In the genomic region with DNA sequence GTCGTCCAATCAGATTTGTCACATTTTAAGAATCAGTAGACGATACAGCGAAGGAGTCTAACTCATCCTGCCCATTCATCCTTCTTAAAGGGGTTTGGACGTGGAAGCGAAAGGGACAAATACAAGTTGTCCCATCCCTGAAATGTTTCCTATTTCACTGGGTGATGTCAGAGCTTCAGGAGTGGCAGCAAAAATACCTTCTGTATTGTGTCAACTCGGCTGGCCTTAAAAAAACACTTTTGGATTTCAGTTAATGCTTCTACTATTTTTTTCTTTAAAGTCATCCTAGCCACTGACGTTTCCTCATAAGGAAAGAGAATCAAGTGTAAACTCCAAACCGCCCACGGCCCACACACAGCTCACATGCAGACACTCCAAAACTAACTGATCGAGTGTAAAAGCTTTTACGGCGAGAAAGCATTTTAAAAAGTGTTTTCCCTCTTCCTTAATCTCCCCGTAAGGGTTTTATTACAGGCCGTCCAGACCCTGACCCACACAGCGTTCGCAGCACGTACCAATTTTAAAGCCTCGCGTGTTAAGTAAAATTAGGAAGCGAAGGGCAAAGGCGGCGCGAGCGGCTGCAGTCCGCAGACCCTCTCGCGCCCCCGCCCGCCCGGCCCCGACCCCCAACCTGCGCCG, we compare ENCODE assay signal across 8 cellular contexts. TPM values are rescaled to one million over a fixed set of nuclear protein-coding genes. Genes with fewer than 3 reads are reported as not detected.
DNase-seq lines count a peak whose midpoint lies in the region; ATAC-seq and TF ChIP-seq lines count a peak whose summit lies in the region.

No MANE protein-coding gene starts in this region.

- CTCF ChIA-PET in SK-N-SH (lab: Yijun Ruan, JAX), result interaction anchor here (0.8 to 5.5 kb wide), 4 partner anchors 9 to 67 kb away, joined by 3 to 56 read pairs (median 14); no protein-coding TSS in a partner anchor

- TF ChIP-seq RAD21 in SK-N-SH (IDR thresholded peaks at IDR 0.05; ENCODE audit: low read length), result no peak

- peaks cover 15 to 21% of the 10 kb centered on the region in 2 experiments for H3K36me3 ChIP-seq in SK-N-SH (replicated peaks in 1 of 2; ENCODE audit: control insufficient read depth in 1 of 2, insufficient read depth in 2 of 2, low read length in 1 of 2)

- H3K27me3 ChIP-seq in SK-N-SH (ENCODE audit: insufficient read depth), result no peaks in the 10 kb centered on the region

- no peak for TF ChIP-seq EP300 in SK-N-SH (IDR thresholded peaks at IDR 0.05; ENCODE audit: borderline replicate concordance in 1 of 2, low read depth in 1 of 2, low read length in 1 of 2)

- H3K4me2 ChIP-seq in SK-N-SH, result peak overlapping the region; percentile 65

- ATAC-seq in HG03108 (IDR thresholded peaks at IDR 0.05; ENCODE audit: unreplicated experiment), result peak; percentile 13

- peaks cover 45% of the 10 kb centered on the region for H3F3A ChIP-seq in SK-N-SH (replicated peaks; ENCODE audit: insufficient read depth)

- H3K4me1 ChIP-seq in SK-N-SH (ENCODE audit: control insufficient read depth in 1 of 2, insufficient read depth in 2 of 2, low read depth in 1 of 2, low read length in 1 of 2), result peaks cover 25 to 27% of the 10 kb centered on the region in 2 experiments

- peak in 2 of 3 experiments; percentile 3 to 4 for DNase-seq in activated CD8-positive, alpha-beta memory T cell treated with anti-CD3 and anti-CD28 coated beads for 48 hours (ENCODE audit: low read depth in 2 of 3, low spot score in 2 of 3)
- no peak for DNase-seq in activated CD8-positive, alpha-beta memory T cell treated with anti-CD3 and anti-CD28 coated beads for 24 hours
- no peak for DNase-seq in SK-N-SH
- DNase-seq in central memory CD4-positive, alpha-beta T cell, result peak; percentile 10
- DNase-seq in kidney tubule cell (ENCODE audit: low spot score), result peak; percentile 86
- peak; percentile 28 to 40 for DNase-seq in stimulated activated CD4-positive, alpha-beta T cell treated with anti-CD3 and anti-CD28 coated beads, Interleukin-1b, Interleukin-23, amount 100 ng/mL, for 4 hours (ENCODE audit: low read depth in 2 of 2)
- no peak for DNase-seq in cerebellar nuclear complex (lab: John Stamatoyannopoulos, UW)

- TF ChIP-seq CTCF in SK-N-SH (IDR thresholded peaks at IDR 0.05), result no peak

- POLR2A ChIA-PET in SK-N-SH (lab: Yijun Ruan, JAX), result interaction anchor here (0.8 to 1.4 kb wide), 2 partner anchors 9 to 14 kb away, joined by 3 to 5 read pairs; no protein-coding TSS in a partner anchor

- H3K9me3 ChIP-seq in SK-N-SH, result no peaks in the 10 kb centered on the region

- H3K4me3 ChIP-seq in SK-N-SH (ENCODE audit: low read depth in 2 of 2, low read length in 1 of 2), result peak overlapping the region; percentile 68 to 83

- H3K9ac ChIP-seq in SK-N-SH, result peak overlapping the region; percentile 88

- 0 out of 2 replicates have a peak, but pooled peaks cover 3% of the 10 kb centered on the region for H4K20me1 ChIP-seq in SK-N-SH (ENCODE audit: insufficient read depth)

- H3K79me2 ChIP-seq in SK-N-SH (ENCODE audit: insufficient read depth), result peaks cover 49% of the 10 kb centered on the region

- H3K9me2 ChIP-seq in SK-N-SH, result no peaks in the 10 kb centered on the region

- H3K27ac ChIP-seq in SK-N-SH (ENCODE audit: low read depth in 2 of 2, low read length in 1 of 2), result peak overlapping the region; percentile 90 to 91

- WGBS in SK-N-SH (ENCODE audit: low lambda C conversion rate), result under 1% methylated on average over 30 of the region's 33 CpGs

- H2AFZ ChIP-seq in SK-N-SH (ENCODE audit: low read depth), result 0 out of 2 replicates have a peak overlapping the region, but pooled peaks have one; percentile 25

TF ChIP-seq in SK-N-SH, 30 proteins besides CTCF, POLR2A, EP300 and RAD21:
- TF ChIP-seq TCF12 (IDR thresholded peaks at IDR 0.05) (0 out of 2 replicates have a peak, but pooled peaks have one; percentile 35), YY1 (IDR thresholded peaks at IDR 0.05; ENCODE audit: low read depth) (no peak), MXI1 (IDR thresholded peaks at IDR 0.05; ENCODE audit: low read depth, low read length) (0 out of 2 replicates have a peak, but pooled peaks have one; percentile 4), POLR2AphosphoS5 (IDR thresholded peaks at IDR 0.05; ENCODE audit: low read depth, low read length) (peak; percentile 36; the same call in 1 of the 2 replicates), TAF1 (IDR thresholded peaks at IDR 0.05; ENCODE audit: borderline replicate concordance, low read depth, low read length) (0 out of 2 replicates have a peak, but pooled peaks have one; percentile 9), JUND (IDR thresholded peaks at IDR 0.05) (0 out of 2 replicates have a peak, but pooled peaks have one; percentile 4)

RNA-seq across cellular contexts. Expression of a gene that starts 0.6 kb away (rescaled TPM):
- polyA plus RNA-seq in SK-N-SH (2012; rRNA removed), result 48.1 and 60.9 TPM in 2 replicates
- 79.2 and 118 TPM in 2 replicates for polyA plus RNA-seq in SK-N-SH (2012; cell fraction: cytosol; rRNA removed)
- polyA plus RNA-seq in SK-N-SH (2012; cell fraction: nucleus; rRNA removed), result 11.8 and 30.0 TPM in 2 replicates

Comparison
In these comparisons a context has a peak if more than half of its experiments do, and no peak if none do; other contexts are left out.
1. DNase-seq: peak in activated CD8-positive, alpha-beta memory T cell treated with anti-CD3 and anti-CD28 coated beads for 48 hours (2 of 3), central memory CD4-positive, alpha-beta T cell (single experiment), kidney tubule cell (single experiment) and stimulated activated CD4-positive, alpha-beta T cell treated with anti-CD3 and anti-CD28 coated beads, Interleukin-1b, Interleukin-23, amount 100 ng/mL, for 4 hours (2 of 2); none in activated CD8-positive, alpha-beta memory T cell treated with anti-CD3 and anti-CD28 coated beads for 24 hours (single experiment), SK-N-SH (single experiment) and cerebellar nuclear complex (0 of 2).